ENCODE assay signal across 10 cellular contexts in the genomic region with DNA sequence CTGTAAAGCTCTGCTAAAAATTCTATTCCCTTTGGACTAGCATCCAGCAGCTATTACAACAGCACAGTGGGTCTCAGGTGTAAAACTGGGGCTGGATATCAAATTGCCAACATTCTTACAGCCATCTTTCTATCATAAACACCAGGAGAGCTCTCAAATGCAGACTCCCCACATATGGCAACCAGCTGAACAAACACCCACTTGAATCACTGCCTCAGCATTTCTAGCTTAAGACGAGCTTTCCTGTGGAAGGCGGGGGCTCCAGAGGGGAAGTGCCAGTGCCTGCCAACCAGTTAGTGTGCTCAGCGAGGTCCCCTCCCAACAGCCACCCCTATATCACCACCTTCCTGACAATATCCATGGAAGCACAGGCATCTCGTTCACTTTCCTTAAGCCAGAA.
DNase-seq lines count a peak whose midpoint lies in the region; ATAC-seq, FAIRE-seq and TF ChIP-seq lines count a peak whose summit lies in the region.
"Had no signal": no experiment of that assay in that cellular context is flagged by ENCODE, and none has a peak within 500 bp of the region (broad histone marks: within the 10 kb centered on the region; RNA-seq: fewer than 3 reads in every experiment).

No MANE protein-coding gene starts in this region.

- H3K27me3 Mint-ChIP-seq in endothelial cell (ENCODE audit: unreplicated experiment): peaks cover 5% of the 10 kb centered on the region
- no peaks in the 10 kb centered on the region for H3K27me3 Mint-ChIP-seq in WTC11 (ENCODE audit: low read depth)

- peaks cover 26% of the 10 kb centered on the region for H3K4me1 ChIP-seq in rectal smooth muscle tissue (ENCODE audit: control insufficient read depth, insufficient read depth, low read length)

- CTCF ChIA-PET in WTC11 (lab: Charles Lee): interaction anchor here (0.8 kb wide), 1 partner anchor 183 kb away, joined by 3 read pairs; no protein-coding TSS in a partner anchor

- H3K27ac Mint-ChIP-seq in endothelial cell (ENCODE audit: unreplicated experiment) (no peak overlapping the region), WTC11 (no peak overlapping the region)

- peaks cover 22% of the 10 kb centered on the region for H3K36me3 Mint-ChIP-seq in endothelial cell (ENCODE audit: low read depth, unreplicated experiment)
- peaks cover 24% of the 10 kb centered on the region for H3K36me3 Mint-ChIP-seq in WTC11

- no peak for FAIRE-seq in GM12891 (lab: Jason Lieb, UNC)
- FAIRE-seq: K562 had no signal

- no peak for ATAC-seq in WTC11
- ATAC-seq: K562 had no signal

- no peaks in the 10 kb centered on the region for H3K27me3 ChIP-seq in rectal smooth muscle tissue (ENCODE audit: control insufficient read depth, insufficient read depth, low read length)

- H3K4me3 Mint-ChIP-seq in endothelial cell (ENCODE audit: unreplicated experiment) (no peak overlapping the region), WTC11 (no peak overlapping the region)

- TF ChIP-seq CTCF in endothelial cell (IDR thresholded peaks at IDR 0.05; ENCODE audit: unreplicated experiment) (no peak), WTC11 (IDR thresholded peaks at IDR 0.05) (no peak)

- POLR2A ChIA-PET in WTC11 (lab: Charles Lee): no interaction called here

- no peak overlapping the region for H3K4me3 ChIP-seq in rectal smooth muscle tissue (ENCODE audit: low read length)
- H3K4me3 ChIP-seq: K562 had no signal

- no peaks in the 10 kb centered on the region for H3K36me3 ChIP-seq in rectal smooth muscle tissue (ENCODE audit: control insufficient read depth, insufficient read depth, low read length)

- H3K9ac ChIP-seq in rectal smooth muscle tissue (ENCODE audit: low read length): no peak overlapping the region

- TF ChIP-seq POLR2A in GM12891 (IDR thresholded peaks at IDR 0.05; ENCODE audit: low read depth, low read length): no peak

- H3K4me1 Mint-ChIP-seq in endothelial cell (ENCODE audit: unreplicated experiment) (peaks cover 8% of the 10 kb centered on the region), WTC11 (no peaks in the 10 kb centered on the region)

- peak overlapping the region; percentile 48 for H3K27ac ChIP-seq in rectal smooth muscle tissue (ENCODE audit: low read depth, low read length)

- DNase-seq in EL (peak; percentile 92), NCI-H2196 (lab: John Stamatoyannopoulos, UW; ENCODE audit: unreplicated experiment) (peak; percentile 36), ecto neural progenitor cell (ENCODE audit: low spot score) (peak; percentile 32), midbrain (lab: John Stamatoyannopoulos, UW) (no peak), endothelial cell (ENCODE audit: low spot score) (no peak), GM12891 (ENCODE audit: insufficient read length, low spot score) (no peak), WTC11 (ENCODE audit: low spot score) (no peak)
- DNase-seq: H7 had no signal

- H3K9me3 Mint-ChIP-seq in endothelial cell (ENCODE audit: unreplicated experiment): no peaks in the 10 kb centered on the region
- H3K9me3 Mint-ChIP-seq in WTC11: peaks cover 21% of the 10 kb centered on the region

TF ChIP-seq in GM12891, 5 proteins besides CTCF, POLR2A, EP300 and RAD21:
- no peak for TF ChIP-seq POLR2AphosphoS5 (IDR thresholded peaks at IDR 0.05; ENCODE audit: low read depth, low read length)

TF ChIP-seq in WTC11, 78 proteins besides CTCF, POLR2A, EP300 and RAD21:
- TF ChIP-seq ZNF416 (CRISPR knock-in tag; IDR thresholded peaks at IDR 0.05): no peak
- TF ChIP-seq, protein P1, sequence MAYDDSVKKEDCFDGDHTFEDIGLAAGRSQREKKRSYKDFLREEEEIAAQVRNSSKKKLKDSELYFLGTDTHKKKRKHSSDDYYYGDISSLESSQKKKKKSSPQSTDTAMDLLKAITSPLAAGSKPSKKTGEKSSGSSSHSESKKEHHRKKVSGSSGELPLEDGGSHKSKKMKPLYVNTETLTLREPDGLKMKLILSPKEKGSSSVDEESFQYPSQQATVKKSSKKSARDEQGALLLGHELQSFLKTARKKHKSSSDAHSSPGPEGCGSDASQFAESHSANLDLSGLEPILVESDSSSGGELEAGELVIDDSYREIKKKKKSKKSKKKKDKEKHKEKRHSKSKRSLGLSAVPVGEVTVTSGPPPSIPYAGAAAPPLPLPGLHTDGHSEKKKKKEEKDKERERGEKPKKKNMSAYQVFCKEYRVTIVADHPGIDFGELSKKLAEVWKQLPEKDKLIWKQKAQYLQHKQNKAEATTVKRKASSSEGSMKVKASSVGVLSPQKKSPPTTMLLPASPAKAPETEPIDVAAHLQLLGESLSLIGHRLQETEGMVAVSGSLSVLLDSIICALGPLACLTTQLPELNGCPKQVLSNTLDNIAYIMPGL (CRISPR knock-in tag; IDR thresholded peaks at IDR 0.05): no peak
TF ChIP-seq in WTC11: peak in this region for 0.

Comparison
In these comparisons a context has a peak if more than half of its experiments do, and no peak if none do; other contexts are left out.
1. DNase-seq: peak in EL (single experiment), NCI-H2196 (single experiment) and ecto neural progenitor cell (single experiment); none in midbrain (single experiment), endothelial cell (single experiment), GM12891 (single experiment) and WTC11 (single experiment).